ENCODE assay signal across 26 cellular contexts in genomic region chr13:111371720-111372119, GRCh38. TPM values are rescaled to one million over a fixed set of nuclear protein-coding genes. Genes with fewer than 3 reads are reported as not detected.
"Had no signal": no experiment of that assay in that cellular context is flagged by ENCODE, and none has a peak within 500 bp of the region (broad histone marks: within the 10 kb centered on the region; RNA-seq: fewer than 3 reads in every experiment).

No MANE protein-coding gene starts in this region.

- H3K27ac ChIP-seq: ascending aorta, SJCRH30, SK-N-MC had no signal

- DNase-seq: activated CD4-positive, alpha-beta memory T cell treated with anti-CD3 and anti-CD28 coated beads for 36 hours; activated CD4-positive, alpha-beta T cell treated with anti-CD3 and anti-CD28 coated beads, Interleukin-2, amount 10 ng/mL, durations not matched to agents 7 days and 5 days; activated CD8-positive, alpha-beta memory T cell treated with anti-CD3 and anti-CD28 coated beads, Interleukin-2, amount 50 U/mL, for 4 hours; activated effector memory CD4-positive, alpha-beta T cell treated with Interleukin-2 at 50 U/mL for 16 hours; activated naive CD4-positive, alpha-beta T cell treated with anti-CD3 and anti-CD28 coated beads, Interleukin-2, amount 10 ng/mL, durations not matched to agents 7 days and 5 days; activated naive CD8-positive, alpha-beta T cell treated with anti-CD3 and anti-CD28 coated beads, Interleukin-2, amount 10 ng/mL, durations not matched to agents 7 days and 5 days; activated T-cell treated with anti-CD3 and anti-CD28 coated beads for 4 hours; activated T-cell treated with anti-CD3 and anti-CD28 coated beads, Interleukin-2, amount 50 U/mL, for 4 hours; amygdala; Karpas-422; NCI-H1092; NCI-H146; NCI-H187; NCI-H2029 treated with DMSO at 0.1 percent for 48 hours; NCI-H2171 treated with DMSO at 0.1 percent for 48 hours; NCI-H345; NCI-H524 treated with DMSO at 0.1 percent for 48 hours; SHP77; SJCRH30 had no signal

- ATAC-seq: activated T-cell treated with anti-CD3 and anti-CD28 coated beads, Interleukin-2, amount 50 U/mL, for 4 hours; Panc1 had no signal

- H3K4me1 ChIP-seq: ascending aorta, SJCRH30 had no signal

- H3K4me3 ChIP-seq: ascending aorta, SJCRH30, SK-N-MC had no signal

- H3K36me3 ChIP-seq: ascending aorta, SJCRH30 had no signal

- FAIRE-seq: TTC549 had no signal

- H3K27me3 ChIP-seq: ascending aorta, SJCRH30 had no signal

- H3K9me3 ChIP-seq: ascending aorta, SJCRH30 had no signal

RNA-seq across cellular contexts. Expression of gene TEX29, which starts 51.3 kb away (rescaled TPM):
- total RNA-seq: ascending aorta, MCF 10A, NCI-H460, RPMI7951, SJCRH30 had no signal
